In genomic region chr3:158233791-158234190, GRCh38 we compare ENCODE assay signal across 1 cellular context.
TF ChIP-seq lines count a peak whose summit lies in the region.

No MANE protein-coding gene starts in this region.

TF ChIP-seq in K562, 482 proteins besides CTCF, POLR2A, EP300 and RAD21 (continued from another document):
- no peak for TF ChIP-seq ZBTB40 (IDR thresholded peaks at IDR 0.05)
- no peak for TF ChIP-seq ZBTB40 (CRISPR knock-in tag; IDR thresholded peaks at IDR 0.05)
- TF ChIP-seq SIX5 (IDR thresholded peaks at IDR 0.05; ENCODE audit: borderline replicate concordance in 1 of 2, insufficient read depth in 1 of 2, low read depth in 1 of 2, low read length in 2 of 2), result no peak
- TF ChIP-seq RUNX1 (IDR thresholded peaks at IDR 0.05; ENCODE audit: low read depth), result no peak
- no peak for TF ChIP-seq ZBED1 (IDR thresholded peaks at IDR 0.05)
- TF ChIP-seq EWSR1 (IDR thresholded peaks at IDR 0.05; ENCODE audit: borderline replicate concordance, low read depth, partially characterized antibody), result no peak
- TF ChIP-seq ZBTB17 (CRISPR knock-in tag; IDR thresholded peaks at IDR 0.05), result no peak
- TF ChIP-seq TAL1 (IDR thresholded peaks at IDR 0.05), result peak; percentile 22; the same call in 1 of the 2 replicates
- TF ChIP-seq CBFA2T3 (IDR thresholded peaks at IDR 0.05), result peak; percentile 52
- TF ChIP-seq ARID1B (IDR thresholded peaks at IDR 0.05), result no peak
- no peak for TF ChIP-seq ZFX (CRISPR knock-in tag; IDR thresholded peaks at IDR 0.05)
- TF ChIP-seq BCOR (IDR thresholded peaks at IDR 0.05), result no peak
- TF ChIP-seq SAFB2 (IDR thresholded peaks at IDR 0.05; ENCODE audit: borderline replicate concordance, low read depth, low read length, severe bottlenecking), result no peak
- no peak for TF ChIP-seq KLF6 (CRISPR knock-in tag; IDR thresholded peaks at IDR 0.05; ENCODE audit: borderline replicate concordance)
- no peak for TF ChIP-seq POLR2B (IDR thresholded peaks at IDR 0.05; ENCODE audit: low read depth, partially characterized antibody)
- TF ChIP-seq MXD1 (CRISPR knock-in tag; IDR thresholded peaks at IDR 0.05; ENCODE audit: borderline replicate concordance, poor library complexity, severe bottlenecking), result no peak
- no peak for TF ChIP-seq ZC3H11A (IDR thresholded peaks at IDR 0.05; ENCODE audit: low read depth, low read length)
- TF ChIP-seq YBX1 (IDR thresholded peaks at IDR 0.05), result no peak
- TF ChIP-seq ELK3 (CRISPR knock-in tag; IDR thresholded peaks at IDR 0.05), result no peak
- TF ChIP-seq FOXA3 (CRISPR knock-in tag; conservative IDR thresholded peaks at IDR 0.05 in 1 of 2, IDR thresholded peaks at IDR 0.05 in 1 of 2), result 0 out of 4 replicates have a peak, but pooled peaks of 1 of the 2 experiments have one; percentile 12
- no peak for TF ChIP-seq ZNF449 (CRISPR knock-in tag; IDR thresholded peaks at IDR 0.05)
- no peak for TF ChIP-seq JUN (IDR thresholded peaks at IDR 0.05; ENCODE audit: borderline replicate concordance, low read depth, low read length)
- no peak for TF ChIP-seq JUN (CRISPR knock-in tag; IDR thresholded peaks at IDR 0.05; ENCODE audit: borderline replicate concordance)
- TF ChIP-seq DLX4 (CRISPR knock-in tag; IDR thresholded peaks at IDR 0.05), result no peak
- no peak for TF ChIP-seq CHCHD3 (CRISPR knock-in tag; IDR thresholded peaks at IDR 0.05)
- TF ChIP-seq SOX6 (IDR thresholded peaks at IDR 0.05), result peak; percentile 45
- no peak for TF ChIP-seq HINFP (tag; conservative IDR thresholded peaks at IDR 0.05; ENCODE audit: low read depth)
- TF ChIP-seq CAMTA2 (CRISPR knock-in tag; conservative IDR thresholded peaks at IDR 0.05), result no peak
- TF ChIP-seq SAP30 (IDR thresholded peaks at IDR 0.05; ENCODE audit: borderline replicate concordance, insufficient read depth, low read depth, low read length, poor library complexity, severe bottlenecking), result no peak
